11 cellular contexts compared by ENCODE assay signal in genomic region chr2:224579411-224579810, GRCh38. TPM values are rescaled to one million over a fixed set of nuclear protein-coding genes. Genes with fewer than 3 reads are reported as not detected.
DNase-seq lines count a peak whose midpoint lies in the region; ATAC-seq and TF ChIP-seq lines count a peak whose summit lies in the region.
"Had no signal": no experiment of that assay in that cellular context is flagged by ENCODE, and none has a peak within 500 bp of the region (broad histone marks: within the 10 kb centered on the region; RNA-seq: fewer than 3 reads in every experiment).

No MANE protein-coding gene starts in this region.

- H2BK20ac ChIP-seq in IMR-90 (ENCODE audit: low read depth, low read length) = no peak overlapping the region

- peaks cover 0 to 2% (median 0%) of the 10 kb centered on the region in 7 donors for H3K9me3 Mint-ChIP-seq in CD14-positive monocyte

- peaks cover 100% of the 10 kb centered on the region for H3K79me2 ChIP-seq in MM.1S (ENCODE audit: low read length)

- peak overlapping the region in 1 of 2 donors; percentile 12 for H3K4me3 Mint-ChIP-seq in CD14-positive monocyte

- H3K27me3 ChIP-seq in IMR-90 (ENCODE audit: control insufficient read depth, insufficient read depth, low read length) = no peaks in the 10 kb centered on the region
- H3K27me3 ChIP-seq in adipocyte (replicated peaks; ENCODE audit: control insufficient read depth, insufficient read depth, low read length) = no peaks in the 10 kb centered on the region
- no peaks in the 10 kb centered on the region for H3K27me3 ChIP-seq in right lobe of liver
- no peaks in the 10 kb centered on the region for H3K27me3 ChIP-seq in MM.1S (replicated peaks; ENCODE audit: insufficient read depth, low read length)
- H3K27me3 ChIP-seq: transverse colon had no signal

- no peak for DNase-seq in CD14-positive monocyte (ENCODE audit: low spot score)
- peak; percentile 59 for DNase-seq in IMR-90
- DNase-seq in adipocyte (ENCODE audit: low read depth) = peak; percentile 43
- no peak for DNase-seq in right lobe of liver
- no peak for DNase-seq in posterior vena cava (ENCODE audit: low spot score)
- no peak for DNase-seq in MM.1S
- no peak for DNase-seq in DMS153 treated with DMSO at 0.1 percent for 48 hours (lab: John Stamatoyannopoulos, UW; ENCODE audit: unreplicated experiment)
- DNase-seq in stimulated activated CD4-positive, alpha-beta T cell treated with anti-CD3 and anti-CD28 coated beads, Interleukin-1b, Interleukin-23, amount 100 ng/mL, for 48 hours = no peak
- DNase-seq: DMS53, RPMI8226, transverse colon had no signal

- H3K79me1 ChIP-seq in IMR-90 (ENCODE audit: low read depth in 1 of 2, low read length in 2 of 2) = peaks cover 3 to 37% of the 10 kb centered on the region in 2 experiments; a peak in 2 of 4 replicates

- no peak overlapping the region for H2BK5ac ChIP-seq in IMR-90 (ENCODE audit: low read depth, low read length, poor library complexity, severe bottlenecking)

- H3K4me3 ChIP-seq in IMR-90 (ENCODE audit: insufficient read depth, low read depth, low read length) = no peak overlapping the region
- H3K4me3 ChIP-seq in adipocyte (ENCODE audit: low read length) = no peak overlapping the region
- H3K4me3 ChIP-seq in right lobe of liver = no peak overlapping the region
- H3K4me3 ChIP-seq in MM.1S (ENCODE audit: low read length) = no peak overlapping the region
- H3K4me3 ChIP-seq: transverse colon had no signal

- H4K20me1 ChIP-seq in IMR-90 (ENCODE audit: insufficient read depth, low read length) (peaks cover 81% of the 10 kb centered on the region), MM.1S (ENCODE audit: insufficient read depth, low read length) (peaks cover 68% of the 10 kb centered on the region)

- H3K4me1 ChIP-seq in IMR-90 (ENCODE audit: control insufficient read depth, insufficient read depth, low read length) (peaks cover 16% of the 10 kb centered on the region; the same call in 1 of the 2 replicates), adipocyte (ENCODE audit: control insufficient read depth, insufficient read depth, low read length) (peaks cover 55% of the 10 kb centered on the region), right lobe of liver (peaks cover 0 to 36% (median 16%) of the 10 kb centered on the region in 4 donors), MM.1S (ENCODE audit: low read length) (peaks cover 7% of the 10 kb centered on the region; the same call in 1 of the 2 replicates)

- CTCF ChIA-PET in IMR-90 (lab: Yijun Ruan, JAX) = no interaction called here

- peaks cover 76% of the 10 kb centered on the region for H3K4me1 Mint-ChIP-seq in CD14-positive monocyte

- whole genome bisulfite sequencing in IMR-90 (ENCODE audit: extremely low coverage in 2 of 2, insufficient read length in 1 of 2), 2 experiments = 20% methylated on average over 1 of the region's 2 CpGs; no CpG with 5 or more reads in 1 of the 2 experiments
- WGBS in right lobe of liver (ENCODE audit: insufficient coverage, low coverage, low lambda C conversion rate, missing lambda C conversion rate) = 30% methylated on average over 2 of the region's 2 CpGs

- H3K4ac ChIP-seq in IMR-90 (ENCODE audit: low read depth, low read length) = no peak overlapping the region

- H3K36me3 ChIP-seq in IMR-90 (ENCODE audit: control insufficient read depth, insufficient read depth, low read length) (no peaks in the 10 kb centered on the region), adipocyte (ENCODE audit: control insufficient read depth, insufficient read depth, low read length, severe bottlenecking) (no peaks in the 10 kb centered on the region), right lobe of liver (no peaks in the 10 kb centered on the region), MM.1S (replicated peaks; ENCODE audit: insufficient read depth, low read length) (0 out of 2 replicates have a peak, but pooled peaks cover 3% of the 10 kb centered on the region)
- H3K36me3 ChIP-seq: transverse colon had no signal

- TF ChIP-seq POLR2A in IMR-90 (IDR thresholded peaks at IDR 0.05; ENCODE audit: low read depth, low read length) (no peak), right lobe of liver (IDR thresholded peaks at IDR 0.05) (no peak)

- H2BK120ac ChIP-seq in IMR-90 (ENCODE audit: low read depth, low read length) = no peak overlapping the region

- H3K23ac ChIP-seq in IMR-90 (ENCODE audit: low read depth, low read length) = no peak overlapping the region

- no peak overlapping the region for H2BK15ac ChIP-seq in IMR-90 (ENCODE audit: low read depth, low read length)

- ATAC-seq in IMR-90 (ENCODE audit: low read depth) (peak; percentile 57), right lobe of liver (peak in 3 of 4 donors; percentile 24 to 34 (median 28))

- H2AFZ ChIP-seq in IMR-90 (replicated peaks; ENCODE audit: low read length, poor library complexity) = no peak overlapping the region
- no peak overlapping the region for H2AFZ ChIP-seq in MM.1S (ENCODE audit: low read length)

- H4K8ac ChIP-seq in IMR-90 (ENCODE audit: low read depth in 2 of 2, low read length in 2 of 2) = no peak overlapping the region

- dilution Hi-C loops in IMR-90 (cut with HindIII; ENCODE audit: low sequenced_read_pairs, unreplicated experiment) = no loop called here

- H3K36me3 Mint-ChIP-seq in CD14-positive monocyte = peaks cover 2 to 11% of the 10 kb centered on the region in 2 donors

- intact Hi-C loops in CD14-positive monocyte (cut with micrococcal nuclease) (no loop called here), IMR-90 (cut with micrococcal nuclease) (loop anchor here (10.0 kb wide), 1 partner anchor 65 kb away; no protein-coding TSS in a partner anchor), right lobe of liver (cut with DNase I) (no loop called here), posterior vena cava (cut with DNase I) (loop anchor here (10.0 kb wide), 2 partner anchors 55 to 85 kb away; no protein-coding TSS in a partner anchor)

- no peak overlapping the region for H3K14ac ChIP-seq in IMR-90 (replicated peaks; ENCODE audit: low read depth, low read length)

- no peak overlapping the region for H4K91ac ChIP-seq in IMR-90 (ENCODE audit: insufficient read depth, low read depth, low read length)

- H3K18ac ChIP-seq in IMR-90 (ENCODE audit: low read depth, low read length) = no peak overlapping the region

- H3K9me2 ChIP-seq in MM.1S (replicated peaks; ENCODE audit: insufficient read depth, low read length) = no peaks in the 10 kb centered on the region

- H3K56ac ChIP-seq in IMR-90 (ENCODE audit: extremely low read depth, insufficient read depth, low read length) = no peak overlapping the region

- TF ChIP-seq CTCF in CD14-positive monocyte (IDR thresholded peaks at IDR 0.05) (no peak), IMR-90 (conservative IDR thresholded peaks at IDR 0.05; ENCODE audit: low read depth, low read length) (no peak), right lobe of liver (IDR thresholded peaks at IDR 0.05) (no peak), MM.1S (IDR thresholded peaks at IDR 0.05; ENCODE audit: low read length) (no peak)

- in situ Hi-C loops in IMR-90 (cut with MboI; ENCODE audit: low sequenced_read_pairs) = no loop called here

- POLR2A ChIA-PET in IMR-90 (lab: Charles Lee; ENCODE audit: unreplicated experiment) = no interaction called here

- H3F3A ChIP-seq in MM.1S (ENCODE audit: insufficient read depth, low read length) = peaks cover 5% of the 10 kb centered on the region; the same call in 1 of the 2 replicates

- no peak overlapping the region for H2AK5ac ChIP-seq in IMR-90 (ENCODE audit: low read depth, low read length)

- H2AK9ac ChIP-seq in IMR-90 (replicated peaks; ENCODE audit: low read depth, low read length, poor library complexity) = no peak overlapping the region

- no peak overlapping the region for H3K27ac ChIP-seq in IMR-90 (ENCODE audit: insufficient read depth, low read length)
- H3K27ac ChIP-seq in right lobe of liver = no peak overlapping the region
- H3K27ac ChIP-seq in MM.1S (ENCODE audit: low read length) = no peak overlapping the region
- H3K27ac ChIP-seq: transverse colon had no signal

- H3K9ac ChIP-seq in IMR-90 (ENCODE audit: low read depth, low read length) (no peak overlapping the region; the same call in 1 of the 2 replicates), adipocyte (ENCODE audit: low read length) (no peak overlapping the region), MM.1S (ENCODE audit: low read length) (no peak overlapping the region)

- H3K9me3 ChIP-seq in IMR-90 (ENCODE audit: control insufficient read depth, insufficient read depth, low read length) (no peaks in the 10 kb centered on the region), adipocyte (ENCODE audit: control insufficient read depth, low read length) (no peaks in the 10 kb centered on the region), right lobe of liver (no peaks in the 10 kb centered on the region), MM.1S (replicated peaks; ENCODE audit: insufficient read depth, low read length) (no peaks in the 10 kb centered on the region)
- H3K9me3 ChIP-seq: transverse colon had no signal

- peaks cover 7% of the 10 kb centered on the region for H3K9me1 ChIP-seq in IMR-90 (ENCODE audit: insufficient read depth, low read length)

- TF ChIP-seq RAD21 in IMR-90 (IDR thresholded peaks at IDR 0.05; ENCODE audit: low read length) = no peak

- H3K27ac Mint-ChIP-seq in CD14-positive monocyte = peak overlapping the region in 6 of 7 donors; percentile 4 to 75 (median 22)

- no TSS peak for BruUV-seq in IMR-90 (replicated peaks; lab: Mats Ljungman, UMichigan)

- no peaks in the 10 kb centered on the region for H3K27me3 Mint-ChIP-seq in CD14-positive monocyte (ENCODE audit: low read depth in 3 of 3)

- H3K4me2 ChIP-seq in IMR-90 (ENCODE audit: low read depth, low read length) (peak overlapping the region; percentile 61; the same call in 1 of the 2 replicates), MM.1S (ENCODE audit: low read depth, low read length) (no peak overlapping the region)

- no peak overlapping the region for H4K5ac ChIP-seq in IMR-90 (ENCODE audit: low read depth, low read length)

TF ChIP-seq in IMR-90, 13 proteins besides CTCF, POLR2A, EP300 and RAD21 (continues in another document):
- TF ChIP-seq USF2 (IDR thresholded peaks at IDR 0.05; ENCODE audit: low read depth, low read length) = no peak
- TF ChIP-seq RCOR1 (IDR thresholded peaks at IDR 0.05; ENCODE audit: insufficient replicate concordance, low read length) = no peak
- no peak for TF ChIP-seq MAZ (IDR thresholded peaks at IDR 0.05; ENCODE audit: borderline replicate concordance, low read depth, low read length)
- TF ChIP-seq BHLHE40 (IDR thresholded peaks at IDR 0.05; ENCODE audit: low read depth, low read length) = no peak

RNA-seq across cellular contexts. Expression of gene CUL3, which starts 5.8 kb away (rescaled TPM):
- 10 to 100 TPM; 12.3 to 12.9 TPM for polyA plus RNA-seq in CD14-positive monocyte
- total RNA-seq in IMR-90 (2012; rRNA removed) = 45.7 and 78.3 TPM in 2 replicates
- 26.8 and 33.7 TPM in 2 replicates for polyA plus RNA-seq in IMR-90 (2012; rRNA removed)
- polyA plus RNA-seq in IMR-90 (2012; cell fraction: cytosol; rRNA removed) = 3.9 and 4.4 TPM in 2 replicates
- 4.2 and 37.6 TPM in 2 replicates for polyA plus RNA-seq in IMR-90 (2012; cell fraction: nucleus; rRNA removed; ENCODE audit: low replicate concordance)
- total RNA-seq in right lobe of liver = 10 to 100 TPM; 30.3 to 46.2 (median 40.3) TPM
- total RNA-seq in posterior vena cava = 10 to 100 TPM; 67.1 to 84.1 TPM

Comparison
In these comparisons a context has a peak if more than half of its experiments do, and no peak if none do; other contexts are left out.
1. DNase-seq: peak in IMR-90 (single experiment) and adipocyte (single experiment); none in CD14-positive monocyte (single experiment), right lobe of liver (0 of 3), posterior vena cava (single experiment), MM.1S (single experiment), DMS153 treated with DMSO at 0.1 percent for 48 hours (single experiment) and stimulated activated CD4-positive, alpha-beta T cell treated with anti-CD3 and anti-CD28 coated beads, Interleukin-1b, Interleukin-23, amount 100 ng/mL, for 48 hours (single experiment).
2. intact Hi-C loops: an anchor here in IMR-90 (10.0 kb wide) and posterior vena cava (10.0 kb wide); none called in CD14-positive monocyte and right lobe of liver.